In genomic region chr15:90885432-90886290, GRCh38 we compare ENCODE assay signal across 8 cellular contexts. TPM values are rescaled to one million over a fixed set of nuclear protein-coding genes. Genes with fewer than 3 reads are reported as not detected.
DNase-seq lines count a peak whose midpoint lies in the region; ATAC-seq and TF ChIP-seq lines count a peak whose summit lies in the region.

No MANE protein-coding gene starts in this region.

- WGBS in mesenchymal stem cell = 70% methylated on average over 20 of the region's 23 CpGs

- H3K4me1 ChIP-seq in duodenal mucosa (ENCODE audit: control insufficient read depth in 1 of 2, insufficient read depth in 2 of 2, low read length in 2 of 2) = peaks cover 18 to 32% of the 10 kb centered on the region in 2 donors
- H3K4me1 ChIP-seq in mesenchymal stem cell (ENCODE audit: control insufficient read depth, insufficient read depth, low read depth, low read length) = peaks cover 33% of the 10 kb centered on the region

- H4K91ac ChIP-seq in mesenchymal stem cell (ENCODE audit: low read length) = peak overlapping the region; percentile 75

- peak overlapping the region; percentile 33 for H2AK5ac ChIP-seq in mesenchymal stem cell (ENCODE audit: low read length, severe bottlenecking)

- CTCF ChIA-PET in activated CD8-positive, alpha-beta T cell treated with anti-CD3 and anti-CD28 coated beads for 36 hours (lab: Charles Lee) = interaction anchor here (0.6 to 3.9 kb wide), 82 partner anchors 8 to 742 kb away, joined by 3 to 89 read pairs (median 5); partner anchors contain the start of genes BLM, FURIN, HDDC3 and MAN2A2

- H3K36me3 ChIP-seq in H7 (replicated peaks; ENCODE audit: control insufficient read depth, insufficient read depth, low read length) (peaks cover 2% of the 10 kb centered on the region; the same call in 1 of the 2 replicates), duodenal mucosa (ENCODE audit: control insufficient read depth in 1 of 2, insufficient read depth in 2 of 2, low read length in 2 of 2) (peaks cover 8 to 24% of the 10 kb centered on the region in 2 donors), mesenchymal stem cell (ENCODE audit: control insufficient read depth in 1 of 2, insufficient read depth in 2 of 2, low read depth in 1 of 2, low read length in 2 of 2) (peaks cover 45 to 48% of the 10 kb centered on the region in 2 experiments)

- H3K4me3 ChIP-seq in H7 (ENCODE audit: insufficient read depth, low read depth, low read length) (no peak overlapping the region), duodenal mucosa (ENCODE audit: low read depth in 1 of 2, low read length in 2 of 2) (peak overlapping the region; percentile 50 to 66), mesenchymal stem cell (ENCODE audit: insufficient read depth in 1 of 2, low read depth in 1 of 2, low read length in 2 of 2) (peak overlapping the region in 1 of 2 experiments; percentile 78)

- H3K4ac ChIP-seq in mesenchymal stem cell (ENCODE audit: low read depth in 1 of 2, low read length in 2 of 2) = peak overlapping the region; percentile 2 to 60

- H3K4me3 Mint-ChIP-seq in activated CD8-positive, alpha-beta T cell treated with anti-CD3 and anti-CD28 coated beads for 36 hours = no peak overlapping the region

- H2BK120ac ChIP-seq in mesenchymal stem cell (ENCODE audit: low read depth, low read length) = no peak overlapping the region

- H3K79me1 ChIP-seq in mesenchymal stem cell (replicated peaks; ENCODE audit: low read length, poor library complexity, severe bottlenecking) = peaks cover 11% of the 10 kb centered on the region

- H3K27me3 Mint-ChIP-seq in activated CD8-positive, alpha-beta T cell treated with anti-CD3 and anti-CD28 coated beads for 36 hours = peaks cover 7% of the 10 kb centered on the region

- ATAC-seq in activated CD8-positive, alpha-beta T cell treated with anti-CD3 and anti-CD28 coated beads for 36 hours = peak; percentile 69
- no peak for ATAC-seq in HG03095 (IDR thresholded peaks at IDR 0.05; ENCODE audit: unreplicated experiment)

- H3K23ac ChIP-seq in mesenchymal stem cell (ENCODE audit: low read length in 2 of 2) = no peak overlapping the region

- peak overlapping the region; percentile 56 to 77 for H3K18ac ChIP-seq in mesenchymal stem cell (ENCODE audit: low read depth in 1 of 2, low read length in 2 of 2)

- peak overlapping the region; percentile 57 to 77 for H3K9ac ChIP-seq in duodenal mucosa (ENCODE audit: low read depth in 1 of 2, low read length in 2 of 2)
- H3K9ac ChIP-seq in mesenchymal stem cell (ENCODE audit: low read length) = peak overlapping the region; percentile 93

- H3K27ac Mint-ChIP-seq in activated CD8-positive, alpha-beta T cell treated with anti-CD3 and anti-CD28 coated beads for 36 hours = peak overlapping the region; percentile 55

- intact Hi-C loops in activated CD8-positive, alpha-beta T cell treated with anti-CD3 and anti-CD28 coated beads for 36 hours (cut with micrococcal nuclease) = loop anchor here (2.0 kb wide), 1 partner anchor 237 kb away; no protein-coding TSS in a partner anchor

- no peaks in the 10 kb centered on the region for H3K9me3 Mint-ChIP-seq in activated CD8-positive, alpha-beta T cell treated with anti-CD3 and anti-CD28 coated beads for 36 hours

- H3K4me2 ChIP-seq in mesenchymal stem cell (ENCODE audit: low read length, poor library complexity, severe bottlenecking) = no peak overlapping the region

- H3K9me3 ChIP-seq in duodenal mucosa (ENCODE audit: control insufficient read depth in 1 of 2, low read length in 2 of 2) (no peaks in the 10 kb centered on the region), mesenchymal stem cell (ENCODE audit: control insufficient read depth, low read length) (no peaks in the 10 kb centered on the region)

- peak overlapping the region; percentile 27 for H3K27ac ChIP-seq in duodenal mucosa (ENCODE audit: low read depth, low read length)
- no peak overlapping the region for H3K27ac ChIP-seq in mesenchymal stem cell (ENCODE audit: low read length, poor library complexity, severe bottlenecking)

- peak overlapping the region; percentile 82 for H4K8ac ChIP-seq in mesenchymal stem cell (ENCODE audit: low read length)

- H3K14ac ChIP-seq in mesenchymal stem cell (ENCODE audit: low read length in 2 of 2) = no peak overlapping the region

- peaks cover 7% of the 10 kb centered on the region for H3K4me1 Mint-ChIP-seq in activated CD8-positive, alpha-beta T cell treated with anti-CD3 and anti-CD28 coated beads for 36 hours (ENCODE audit: low read depth)

- POLR2A ChIA-PET in activated CD8-positive, alpha-beta T cell treated with anti-CD3 and anti-CD28 coated beads for 36 hours (lab: Charles Lee) = interaction anchor here (0.5 to 1.7 kb wide), 12 partner anchors 11 to 566 kb away, joined by 3 to 7 read pairs (median 4); partner anchors contain the start of gene MAN2A2

- peak overlapping the region; percentile 17 for H2BK15ac ChIP-seq in mesenchymal stem cell (ENCODE audit: low read depth, poor library complexity, severe bottlenecking)

- H2BK5ac ChIP-seq in mesenchymal stem cell (ENCODE audit: low read depth, low read length, poor library complexity, severe bottlenecking) = no peak overlapping the region

- H3K36me3 Mint-ChIP-seq in activated CD8-positive, alpha-beta T cell treated with anti-CD3 and anti-CD28 coated beads for 36 hours (ENCODE audit: low read depth) = peaks cover 6% of the 10 kb centered on the region

- H3K27me3 ChIP-seq in H7 (ENCODE audit: control insufficient read depth, insufficient read depth, low read length) = no peaks in the 10 kb centered on the region
- H3K27me3 ChIP-seq in duodenal mucosa (ENCODE audit: control insufficient read depth in 1 of 2, insufficient read depth in 2 of 2, low read length in 2 of 2) = no peaks in the 10 kb centered on the region
- H3K27me3 ChIP-seq in mesenchymal stem cell (ENCODE audit: control insufficient read depth in 1 of 2, insufficient read depth in 1 of 2, low read length in 2 of 2) = no peaks in the 10 kb centered on the region

- peak; percentile 99 for TF ChIP-seq CTCF in activated CD8-positive, alpha-beta T cell treated with anti-CD3 and anti-CD28 coated beads for 36 hours (IDR thresholded peaks at IDR 0.05)

- no peak overlapping the region for H2AFZ ChIP-seq in mesenchymal stem cell (ENCODE audit: low read depth, low read length)

- DNase-seq in D341Med (ENCODE audit: low spot score) (peak; percentile 86), H7 (peak; percentile 94), NCI-H69 (lab: John Stamatoyannopoulos, UW) (peak; percentile 58), mesenchymal stem cell (peak; percentile 64)
- DNase-seq in activated CD8-positive, alpha-beta T cell treated with anti-CD3 and anti-CD28 coated beads for 36 hours = peak; percentile 85
- DNase-seq in stimulated activated CD8-positive, alpha-beta memory T cell treated with anti-CD3 and anti-CD28 coated beads, Interleukin-15, amount 100 ng/mL, for 4 hours (ENCODE audit: low read depth in 2 of 2) = peak; percentile 52 to 57

- peak overlapping the region in 1 of 2 experiments; percentile 86 for H2BK12ac ChIP-seq in mesenchymal stem cell (ENCODE audit: low read length in 2 of 2)

RNA-seq across cellular contexts. Expression of gene FES, which starts 1.4 kb away (rescaled TPM):
- 11.2 and 13.6 TPM in 2 replicates for total RNA-seq in H7 (2014; rRNA removed; shearing (Covaris generic))
- 1 to 10 TPM; 4.1 to 4.6 TPM for total RNA-seq in activated CD8-positive, alpha-beta T cell treated with anti-CD3 and anti-CD28 coated beads for 36 hours
- 5.5 TPM for polyA plus RNA-seq in mesenchymal stem cell (2013, experiment 1 of 2)
- 5.3 TPM for polyA plus RNA-seq in mesenchymal stem cell (2013, experiment 2 of 2)

RNA-seq across cellular contexts. Expression of gene FURIN, which starts 17.3 kb away (rescaled TPM):
- 56.5 and 68.9 TPM in 2 replicates for total RNA-seq in H7 (2014; rRNA removed; shearing (Covaris generic))
- total RNA-seq in activated CD8-positive, alpha-beta T cell treated with anti-CD3 and anti-CD28 coated beads for 36 hours = 100 to 1,000 TPM; 111 to 117 TPM
- 58.9 TPM for polyA plus RNA-seq in mesenchymal stem cell (2013, experiment 1 of 2)
- polyA plus RNA-seq in mesenchymal stem cell (2013, experiment 2 of 2) = 58.5 TPM

RNA-seq across cellular contexts. Expression of gene MAN2A2, which starts 17.4 kb away (rescaled TPM):
- total RNA-seq in H7 (2014; rRNA removed; shearing (Covaris generic)) = 7.4 and 11.6 TPM in 2 replicates
- total RNA-seq in activated CD8-positive, alpha-beta T cell treated with anti-CD3 and anti-CD28 coated beads for 36 hours = 10 to 100 TPM; 85.0 to 87.7 TPM
- 23.9 TPM for polyA plus RNA-seq in mesenchymal stem cell (2013, experiment 1 of 2)
- polyA plus RNA-seq in mesenchymal stem cell (2013, experiment 2 of 2) = 23.2 TPM

RNA-seq across cellular contexts. Expression of gene HDDC3, which starts 46.7 kb away (rescaled TPM):
- total RNA-seq in H7 (2014; rRNA removed; shearing (Covaris generic)) = 16.2 and 19.4 TPM in 2 replicates
- total RNA-seq in activated CD8-positive, alpha-beta T cell treated with anti-CD3 and anti-CD28 coated beads for 36 hours = 10 to 100 TPM; 34.2 to 35.6 TPM
- 7.3 TPM for polyA plus RNA-seq in mesenchymal stem cell (2013, experiment 1 of 2)
- 7.2 TPM for polyA plus RNA-seq in mesenchymal stem cell (2013, experiment 2 of 2)

RNA-seq across cellular contexts. Expression of gene UNC45A, which starts 49.4 kb away (rescaled TPM):
- total RNA-seq in H7 (2014; rRNA removed; shearing (Covaris generic)) = 85.9 and 87.2 TPM in 2 replicates
- 10 to 100 TPM; 65.0 to 66.8 TPM for total RNA-seq in activated CD8-positive, alpha-beta T cell treated with anti-CD3 and anti-CD28 coated beads for 36 hours
- 30.4 TPM for polyA plus RNA-seq in mesenchymal stem cell (2013, experiment 1 of 2)
- 28.6 TPM for polyA plus RNA-seq in mesenchymal stem cell (2013, experiment 2 of 2)
